ENCODE assay signal across 20 cellular contexts in genomic region chr7:46660402-46660801, GRCh38.
DNase-seq lines count a peak whose midpoint lies in the region; ATAC-seq and TF ChIP-seq lines count a peak whose summit lies in the region.
"Had no signal": no experiment of that assay in that cellular context is flagged by ENCODE, and none has a peak within 500 bp of the region (broad histone marks: within the 10 kb centered on the region; RNA-seq: fewer than 3 reads in every experiment).

No MANE protein-coding gene starts in this region.

- no peak overlapping the region for H3K23ac ChIP-seq in IMR-90 (ENCODE audit: low read depth, low read length)

- no CpG with 5 or more reads among the region's 2 CpGs for WGBS in IMR-90 (ENCODE audit: extremely low coverage in 2 of 2, insufficient read length in 1 of 2), 2 experiments
- WGBS in prostate gland = 87% methylated on average over 2 of the region's 2 CpGs

- no peak for ATAC-seq in IMR-90 (ENCODE audit: low read depth)
- ATAC-seq: K562, PC-3 had no signal

- no peak overlapping the region for H2AK5ac ChIP-seq in IMR-90 (ENCODE audit: low read depth, low read length)

- H2BK5ac ChIP-seq in IMR-90 (ENCODE audit: low read depth, low read length, poor library complexity, severe bottlenecking) = no peak overlapping the region

- no peak overlapping the region for H2AFZ ChIP-seq in IMR-90 (replicated peaks; ENCODE audit: low read length, poor library complexity)

- TF ChIP-seq RAD21 in IMR-90 (IDR thresholded peaks at IDR 0.05; ENCODE audit: low read length) = no peak

- no peak overlapping the region for H2BK15ac ChIP-seq in IMR-90 (ENCODE audit: low read depth, low read length)

- no peak overlapping the region for H4K5ac ChIP-seq in IMR-90 (ENCODE audit: low read depth, low read length)

- TF ChIP-seq CTCF in IMR-90 (conservative IDR thresholded peaks at IDR 0.05; ENCODE audit: low read depth, low read length) (no peak), cardiac fibroblast (IDR thresholded peaks at IDR 0.05; ENCODE audit: low read depth, low read length) (no peak), prostate gland (IDR thresholded peaks at IDR 0.05) (no peak)

- no peaks in the 10 kb centered on the region for H4K20me1 ChIP-seq in IMR-90 (ENCODE audit: insufficient read depth, low read length)

- H3K27ac ChIP-seq in IMR-90 (ENCODE audit: insufficient read depth, low read length) (no peak overlapping the region), prostate gland (no peak overlapping the region)

- H3K18ac ChIP-seq in IMR-90 (ENCODE audit: low read depth, low read length) = no peak overlapping the region

- H3K9me3 ChIP-seq in IMR-90 (ENCODE audit: control insufficient read depth, insufficient read depth, low read length) (no peaks in the 10 kb centered on the region), prostate gland (no peaks in the 10 kb centered on the region)
- H3K9me3 ChIP-seq: Caco-2 had no signal

- H3K4me2 ChIP-seq in IMR-90 (ENCODE audit: low read depth, low read length) = no peak overlapping the region

- H3K4ac ChIP-seq in IMR-90 (ENCODE audit: low read depth, low read length) = no peak overlapping the region

- H3K9ac ChIP-seq in IMR-90 (ENCODE audit: low read depth, low read length) = no peak overlapping the region

- CTCF ChIA-PET in IMR-90 (lab: Yijun Ruan, JAX) = no interaction called here

- DNase-seq in Caki2 (ENCODE audit: low read depth) (peak; percentile 78), IMR-90 (peak; percentile 50), cardiac fibroblast (ENCODE audit: low read depth in 2 of 2) (peak; percentile 3 to 43), non-pigmented ciliary epithelial cell (ENCODE audit: low read depth) (peak; percentile 9), GDM1 (lab: John Stamatoyannopoulos, UW) (no peak), NOMO-1 (lab: John Stamatoyannopoulos, UW; ENCODE audit: unreplicated experiment in 2 of 2) (no peak), prostate gland (ENCODE audit: low spot score) (no peak)
- no peak for DNase-seq in stimulated activated CD4-positive, alpha-beta T cell treated with anti-CD3 and anti-CD28 coated beads, Interleukin-2, amount 100 ng/mL, for 24 hours
- DNase-seq: Caco-2; DMS53; MV-4-11; NCI-H1417; NCI-H187 treated with DMSO at 0.1 percent for 48 hours; NCI-H2171; NCI-H446; NCI-H69; NK-92 treated with Interleukin-12 subunit alpha and Interleukin-12 subunit beta, amount 100 ng/mL, for 24 hours; PC-3; SW 1271 had no signal

- H2BK20ac ChIP-seq in IMR-90 (ENCODE audit: low read depth, low read length) = no peak overlapping the region

- intact Hi-C loops in IMR-90 (cut with micrococcal nuclease) (no loop called here), prostate gland (cut with DNase I) (no loop called here)

- H3K4me3 ChIP-seq in IMR-90 (ENCODE audit: insufficient read depth, low read depth, low read length) (no peak overlapping the region), cardiac fibroblast (replicated peaks in 1 of 2; ENCODE audit: low read depth in 2 of 2, low read length in 2 of 2) (no peak overlapping the region), prostate gland (no peak overlapping the region)
- H3K4me3 ChIP-seq: K562 had no signal

- H3K79me1 ChIP-seq in IMR-90 (ENCODE audit: low read depth in 1 of 2, low read length in 2 of 2) = no peaks in the 10 kb centered on the region

- in situ Hi-C loops in Caki2 (cut with HindIII; ENCODE audit: low pct_unique_long_range_greater_than_20kb, low sequenced_read_pairs) (no loop called here), IMR-90 (cut with MboI; ENCODE audit: low sequenced_read_pairs) (no loop called here)

- no peak overlapping the region for H3K56ac ChIP-seq in IMR-90 (ENCODE audit: extremely low read depth, insufficient read depth, low read length)

- dilution Hi-C loops in IMR-90 (cut with HindIII; ENCODE audit: low sequenced_read_pairs, unreplicated experiment) = no loop called here

- H3K9me1 ChIP-seq in IMR-90 (ENCODE audit: insufficient read depth, low read length) = no peaks in the 10 kb centered on the region; the same call in 1 of the 2 replicates

- no peak overlapping the region for H2BK120ac ChIP-seq in IMR-90 (ENCODE audit: low read depth, low read length)

- no peaks in the 10 kb centered on the region for H3K4me1 ChIP-seq in IMR-90 (ENCODE audit: control insufficient read depth, insufficient read depth, low read length)
- no peaks in the 10 kb centered on the region for H3K4me1 ChIP-seq in prostate gland (replicated peaks)
- H3K4me1 ChIP-seq: Caco-2 had no signal

- TF ChIP-seq POLR2A in IMR-90 (IDR thresholded peaks at IDR 0.05; ENCODE audit: low read depth, low read length) (no peak), prostate gland (IDR thresholded peaks at IDR 0.05) (no peak)

- H3K27me3 ChIP-seq in IMR-90 (ENCODE audit: control insufficient read depth, insufficient read depth, low read length) (no peaks in the 10 kb centered on the region), prostate gland (replicated peaks; ENCODE audit: insufficient read depth) (no peaks in the 10 kb centered on the region)

- no peak overlapping the region for H2AK9ac ChIP-seq in IMR-90 (replicated peaks; ENCODE audit: low read depth, low read length, poor library complexity)

- BruUV-seq in IMR-90 (replicated peaks; lab: Mats Ljungman, UMichigan) = no TSS peak

- H3K36me3 ChIP-seq in IMR-90 (ENCODE audit: control insufficient read depth, insufficient read depth, low read length) (no peaks in the 10 kb centered on the region), prostate gland (no peaks in the 10 kb centered on the region)

- H4K91ac ChIP-seq in IMR-90 (ENCODE audit: insufficient read depth, low read depth, low read length) = no peak overlapping the region

- POLR2A ChIA-PET in IMR-90 (lab: Charles Lee; ENCODE audit: unreplicated experiment) = no interaction called here

- no peak overlapping the region for H4K8ac ChIP-seq in IMR-90 (ENCODE audit: low read depth in 2 of 2, low read length in 2 of 2)

- no peak overlapping the region for H3K14ac ChIP-seq in IMR-90 (replicated peaks; ENCODE audit: low read depth, low read length)

TF ChIP-seq in IMR-90, 13 proteins besides CTCF, POLR2A, EP300 and RAD21:
- no peak for TF ChIP-seq USF2 (IDR thresholded peaks at IDR 0.05; ENCODE audit: low read depth, low read length)
- TF ChIP-seq SMC3 (IDR thresholded peaks at IDR 0.05; ENCODE audit: low read depth, low read length) = no peak
- TF ChIP-seq FOS (IDR thresholded peaks at IDR 0.05; ENCODE audit: low read depth, low read length) = no peak
- TF ChIP-seq MAFK (IDR thresholded peaks at IDR 0.05; ENCODE audit: low read depth, low read length) = no peak
- no peak for TF ChIP-seq NFE2L2 (IDR thresholded peaks at IDR 0.05; ENCODE audit: low read depth, low read length)
- no peak for TF ChIP-seq MXI1 (IDR thresholded peaks at IDR 0.05; ENCODE audit: borderline replicate concordance, low read depth, low read length)
- TF ChIP-seq RCOR1 (IDR thresholded peaks at IDR 0.05; ENCODE audit: insufficient replicate concordance, low read length) = no peak
- TF ChIP-seq RFX5 (IDR thresholded peaks at IDR 0.05; ENCODE audit: low read depth, low read length) = no peak
- TF ChIP-seq CHD1 (IDR thresholded peaks at IDR 0.05; ENCODE audit: low read depth, low read length) = no peak
- TF ChIP-seq BHLHE40 (IDR thresholded peaks at IDR 0.05; ENCODE audit: low read depth, low read length) = no peak
- TF ChIP-seq CEBPB (IDR thresholded peaks at IDR 0.05; ENCODE audit: low read depth, low read length) = no peak
- TF ChIP-seq ELK1 (IDR thresholded peaks at IDR 0.05; ENCODE audit: borderline replicate concordance, low read depth, low read length) = no peak
- no peak for TF ChIP-seq MAZ (IDR thresholded peaks at IDR 0.05; ENCODE audit: borderline replicate concordance, low read depth, low read length)

Comparison
In these comparisons a context has a peak if more than half of its experiments do, and no peak if none do; other contexts are left out.
1. DNase-seq: peak in Caki2 (single experiment), IMR-90 (single experiment), cardiac fibroblast (2 of 2) and non-pigmented ciliary epithelial cell (single experiment); none in stimulated activated CD4-positive, alpha-beta T cell treated with anti-CD3 and anti-CD28 coated beads, Interleukin-2, amount 100 ng/mL, for 24 hours (0 of 2), GDM1 (single experiment), NOMO-1 (0 of 2) and prostate gland (single experiment).